In the genomic region with DNA sequence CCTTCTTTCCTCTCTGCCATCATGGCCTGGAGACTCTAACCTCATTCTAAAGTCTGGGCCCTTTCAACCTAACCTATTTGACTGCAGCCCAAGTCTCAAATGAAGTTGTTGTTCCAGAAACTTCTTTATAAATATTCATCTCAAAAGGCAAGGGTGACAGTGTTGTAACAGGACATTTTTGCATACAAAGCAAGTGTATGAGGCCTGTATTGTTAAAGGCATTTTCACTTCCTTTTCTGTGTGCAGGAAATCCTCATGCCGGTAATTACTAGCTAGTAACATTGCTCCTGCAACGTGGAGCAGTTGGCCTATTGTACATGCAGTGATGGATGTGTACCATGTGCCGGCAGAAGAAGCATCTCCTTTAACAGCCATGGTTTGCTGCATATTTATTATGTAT, we compare ENCODE assay signal across 9 cellular contexts.
A peak's percentile ranks its signal among the peaks of the same experiment; 100 is the strongest.
DNase-seq lines count a peak whose midpoint lies in the region; ATAC-seq, FAIRE-seq and TF ChIP-seq lines count a peak whose summit lies in the region.
"Had no signal": no experiment of that assay in that cellular context is flagged by ENCODE, and none has a peak within 500 bp of the region (broad histone marks: within the 10 kb centered on the region; RNA-seq: fewer than 3 reads in every experiment).

No MANE protein-coding gene starts in this region.

- no peak for FAIRE-seq in kidney (lab: Jason Lieb, UNC)

- no peak overlapping the region for H3K4me3 ChIP-seq in kidney (ENCODE audit: low read length in 2 of 2)

- peaks cover 0 to 3% of the 10 kb centered on the region in 2 donors for H3K4me1 ChIP-seq in kidney (ENCODE audit: control insufficient read depth in 1 of 2, insufficient read depth in 1 of 2, low read depth in 1 of 2, low read length in 2 of 2)

- CTCF ChIA-PET in GM10248 (lab: Yijun Ruan, JAX): interaction anchor here (1.0 to 2.2 kb wide), 6 partner anchors 9 to 29 kb away, joined by 3 to 8 read pairs (median 3); no protein-coding TSS in a partner anchor

- no peaks in the 10 kb centered on the region for H3K4me1 Mint-ChIP-seq in activated T-helper 17 cell treated with anti-CD3 and anti-CD28 coated beads, Interleukin-2, amount 50 U/mL, for 72 hours

- no peak overlapping the region for H3K4me3 Mint-ChIP-seq in activated T-helper 17 cell treated with anti-CD3 and anti-CD28 coated beads, Interleukin-2, amount 50 U/mL, for 72 hours
- H3K4me3 Mint-ChIP-seq: CD4-positive, alpha-beta T cell had no signal

- no peaks in the 10 kb centered on the region for H3K36me3 ChIP-seq in kidney (ENCODE audit: control insufficient read depth in 1 of 2, insufficient read depth in 2 of 2, low read length in 2 of 2)

- H3K36me3 Mint-ChIP-seq in activated T-helper 17 cell treated with anti-CD3 and anti-CD28 coated beads, Interleukin-2, amount 50 U/mL, for 72 hours (ENCODE audit: low read depth): no peaks in the 10 kb centered on the region

- no peak overlapping the region for H3K9ac ChIP-seq in kidney (ENCODE audit: low read length in 2 of 2)

- DNase-seq in GM10248 (ENCODE audit: extremely low spot score) (peak; percentile 21), NOMO-1 (lab: John Stamatoyannopoulos, UW; ENCODE audit: unreplicated experiment in 2 of 2) (peak; percentile 87 to 93), kidney (no peak), NCI-H524 treated with DMSO at 0.1 percent for 48 hours (lab: John Stamatoyannopoulos, UW) (no peak)
- DNase-seq in activated naive CD4-positive, alpha-beta T cell (lab: John Stamatoyannopoulos, UW): no peak
- DNase-seq: CD4-positive, alpha-beta T cell had no signal

- POLR2A ChIA-PET in GM10248 (lab: Yijun Ruan, JAX): no interaction called here

- no peak overlapping the region for H3K27ac Mint-ChIP-seq in activated T-helper 17 cell treated with anti-CD3 and anti-CD28 coated beads, Interleukin-2, amount 50 U/mL, for 72 hours
- H3K27ac Mint-ChIP-seq: CD4-positive, alpha-beta T cell had no signal

- no peak overlapping the region for H3K27ac ChIP-seq in kidney (ENCODE audit: low read depth in 2 of 2, low read length in 2 of 2)

- peaks cover 16% of the 10 kb centered on the region for H3K27me3 Mint-ChIP-seq in activated T-helper 17 cell treated with anti-CD3 and anti-CD28 coated beads, Interleukin-2, amount 50 U/mL, for 72 hours

- intact Hi-C loops in kidney (cut with DNase I): no loop called here

- no peak for TF ChIP-seq CTCF in GM10248 (IDR thresholded peaks at IDR 0.05; ENCODE audit: control extremely low read depth, extremely low read depth, low read depth, missing control alignments)
- no peak for TF ChIP-seq CTCF in kidney (IDR thresholded peaks at IDR 0.05; ENCODE audit: borderline replicate concordance, extremely low read depth, insufficient read depth)

- peak; percentile 89 for ATAC-seq in GM19397 (IDR thresholded peaks at IDR 0.05; ENCODE audit: unreplicated experiment)
- peak; percentile 94 for ATAC-seq in HG03060 (IDR thresholded peaks at IDR 0.05; ENCODE audit: low read depth, unreplicated experiment)
- ATAC-seq in activated T-helper 17 cell treated with anti-CD3 and anti-CD28 coated beads, Interleukin-2, amount 50 U/mL, for 72 hours (replicated peaks): no peak

- no peaks in the 10 kb centered on the region for H3K9me3 Mint-ChIP-seq in activated T-helper 17 cell treated with anti-CD3 and anti-CD28 coated beads, Interleukin-2, amount 50 U/mL, for 72 hours
- H3K9me3 Mint-ChIP-seq: CD4-positive, alpha-beta T cell had no signal

- peaks cover 0 to 2% of the 10 kb centered on the region in 2 donors for H3K9me3 ChIP-seq in kidney (ENCODE audit: control insufficient read depth in 1 of 2, low read length in 2 of 2)

Comparison
In these comparisons a context has a peak if more than half of its experiments do, and no peak if none do; other contexts are left out.
1. DNase-seq: peak in GM10248 (single experiment) and NOMO-1 (2 of 2); none in kidney (single experiment), activated naive CD4-positive, alpha-beta T cell (0 of 4) and NCI-H524 treated with DMSO at 0.1 percent for 48 hours (single experiment).